Comparison of ENCODE assay signal across 21 cellular contexts in the genomic region with DNA sequence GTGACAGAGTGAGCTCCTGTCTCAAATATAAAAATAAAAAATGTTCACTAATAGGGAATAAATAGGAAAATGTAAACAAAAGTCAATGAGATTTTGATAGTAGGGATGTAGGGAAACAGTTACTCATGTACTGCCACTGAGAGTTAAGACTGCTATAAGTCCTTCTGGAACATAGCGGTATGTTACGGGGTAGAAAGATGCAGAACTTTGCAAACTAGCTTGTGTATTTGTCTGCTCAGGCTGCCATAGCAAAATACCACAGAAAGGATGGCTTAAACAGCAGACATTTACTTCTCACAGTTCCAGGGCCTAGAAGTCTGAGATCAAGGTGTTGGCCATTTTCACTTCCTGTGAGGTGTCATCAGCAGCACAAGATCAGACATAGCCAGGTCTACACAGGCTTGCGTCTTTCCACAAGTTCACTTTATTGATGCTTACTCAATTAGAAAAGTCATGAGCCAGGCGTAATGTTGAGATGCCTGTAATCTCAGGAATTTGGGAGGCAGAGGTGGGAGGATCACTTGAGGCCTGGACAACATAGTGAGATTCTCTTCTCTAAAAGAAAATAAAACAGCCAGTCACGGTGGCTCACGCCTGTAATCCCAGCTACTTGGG. TPM values are rescaled to one million over a fixed set of nuclear protein-coding genes. Genes with fewer than 3 reads are reported as not detected.
"Had no signal": no experiment of that assay in that cellular context is flagged by ENCODE, and none has a peak within 500 bp of the region (broad histone marks: within the 10 kb centered on the region; RNA-seq: fewer than 3 reads in every experiment).

No MANE protein-coding gene starts in this region.

- H3K9me3 ChIP-seq: adrenal gland, lower lobe of right lung, SK-N-SH, spleen, thoracic aorta, upper lobe of right lung had no signal

- H3K9me3 Mint-ChIP-seq: activated B cell treated with CpG ODN at 0.5 μM for 24 hours; activated CD4-positive, alpha-beta T cell treated with anti-CD3 and anti-CD28 coated beads, Interleukin-2, amount 10 ng/mL, durations not matched to agents 24 days and 14 days; activated naive CD4-positive, alpha-beta T cell treated with anti-CD3 and anti-CD28 coated beads, Interleukin-2, amount 50 U/mL, for 72 hours; activated T-cell treated with anti-CD3 and anti-CD28 coated beads, Interleukin-2, amount 50 U/mL, for 24 hours; dendritic cell treated with granulocyte-macrophage colony-stimulating factor and Interleukin-4, amounts not matched to agents 40 ng/mL and 50 ng/mL, for 4 days; natural killer cell treated with Interleukin-12 subunit alpha and Interleukin-12 subunit beta and Interleukin-15 and Interleukin-18, amount 100 ng/mL, for 72 hours; stimulated activated naive B cell treated with anti-CD40 and anti-IgM and Interleukin-4, amounts not matched to agents 10 μg/mL and 1 μg/mL and 100 μg/mL, for 72 hours had no signal

- ATAC-seq: lower lobe of right lung; natural killer cell treated with Interleukin-12 subunit alpha and Interleukin-12 subunit beta and Interleukin-15 and Interleukin-18, amount 100 ng/mL, for 72 hours; stimulated activated naive B cell treated with anti-CD40 and anti-IgM and Interleukin-4, amounts not matched to agents 10 μg/mL and 1 μg/mL and 100 μg/mL, for 72 hours; upper lobe of right lung had no signal

- H3K4me1 ChIP-seq: lower lobe of right lung, spleen, upper lobe of right lung had no signal

- H3K27ac ChIP-seq: adrenal gland, cardiac muscle cell, lower lobe of right lung, spleen, thoracic aorta, upper lobe of right lung had no signal

- H3K36me3 ChIP-seq: adrenal gland, cardiac muscle cell, lower lobe of right lung, spleen, thoracic aorta, upper lobe of right lung had no signal

- H3K4me3 Mint-ChIP-seq: activated B cell treated with CpG ODN at 0.5 μM for 24 hours; activated CD4-positive, alpha-beta T cell treated with anti-CD3 and anti-CD28 coated beads, Interleukin-2, amount 10 ng/mL, durations not matched to agents 24 days and 14 days; activated T-cell treated with anti-CD3 and anti-CD28 coated beads, Interleukin-2, amount 50 U/mL, for 24 hours; dendritic cell treated with granulocyte-macrophage colony-stimulating factor and Interleukin-4, amounts not matched to agents 40 ng/mL and 50 ng/mL, for 4 days; natural killer cell treated with Interleukin-12 subunit alpha and Interleukin-12 subunit beta and Interleukin-15 and Interleukin-18, amount 100 ng/mL, for 72 hours; stimulated activated naive B cell treated with anti-CD40 and anti-IgM and Interleukin-4, amounts not matched to agents 10 μg/mL and 1 μg/mL and 100 μg/mL, for 72 hours had no signal

- H3K27me3 Mint-ChIP-seq: activated B cell treated with CpG ODN at 0.5 μM for 24 hours; activated CD4-positive, alpha-beta T cell treated with anti-CD3 and anti-CD28 coated beads, Interleukin-2, amount 10 ng/mL, durations not matched to agents 24 days and 14 days; activated T-cell treated with anti-CD3 and anti-CD28 coated beads, Interleukin-2, amount 50 U/mL, for 24 hours; dendritic cell treated with granulocyte-macrophage colony-stimulating factor and Interleukin-4, amounts not matched to agents 40 ng/mL and 50 ng/mL, for 4 days; stimulated activated naive B cell treated with anti-CD40 and anti-IgM and Interleukin-4, amounts not matched to agents 10 μg/mL and 1 μg/mL and 100 μg/mL, for 72 hours had no signal

- H3K9ac ChIP-seq: SK-N-SH had no signal

- H3K4me3 ChIP-seq: adrenal gland, cardiac muscle cell, lower lobe of right lung, spleen, thoracic aorta, upper lobe of right lung had no signal

- H3K27me3 ChIP-seq: adrenal gland, cardiac muscle cell, spleen, upper lobe of right lung had no signal

- DNase-seq: activated B cell treated with CpG ODN at 0.5 μM for 24 hours; activated CD4-positive, alpha-beta T cell treated with anti-CD3 and anti-CD28 coated beads, Interleukin-2, amount 10 ng/mL, durations not matched to agents 24 days and 14 days; activated effector memory CD4-positive, alpha-beta T cell treated with anti-CD3 and anti-CD28 coated beads, Interleukin-2, amount 50 U/mL, for 16 hours; activated T-cell treated with anti-CD3 and anti-CD28 coated beads, Interleukin-2, amount 50 U/mL, for 24 hours; adrenal gland; effector CD8-positive, alpha-beta T cell; foreskin fibroblast; hippocampal formation; lower lobe of right lung; SK-N-SH; spleen; stimulated activated CD4-positive, alpha-beta T cell treated with anti-CD3 and anti-CD28 coated beads, Interleukin-4, amount 100 ng/mL, for 4 hours; stimulated activated naive B cell treated with anti-CD40 and anti-IgM and Interleukin-4, amounts not matched to agents 10 μg/mL and 1 μg/mL and 100 μg/mL, for 72 hours; upper lobe of right lung had no signal

- H3K4me2 ChIP-seq: SK-N-SH had no signal

- H3K4me1 Mint-ChIP-seq: activated B cell treated with CpG ODN at 0.5 μM for 24 hours had no signal

- H3K27ac Mint-ChIP-seq: activated B cell treated with CpG ODN at 0.5 μM for 24 hours; activated CD4-positive, alpha-beta T cell treated with anti-CD3 and anti-CD28 coated beads, Interleukin-2, amount 10 ng/mL, durations not matched to agents 24 days and 14 days; activated naive CD4-positive, alpha-beta T cell treated with anti-CD3 and anti-CD28 coated beads, Interleukin-2, amount 50 U/mL, for 72 hours; activated T-cell treated with anti-CD3 and anti-CD28 coated beads, Interleukin-2, amount 50 U/mL, for 24 hours; dendritic cell treated with granulocyte-macrophage colony-stimulating factor and Interleukin-4, amounts not matched to agents 40 ng/mL and 50 ng/mL, for 4 days; natural killer cell treated with Interleukin-12 subunit alpha and Interleukin-12 subunit beta and Interleukin-15 and Interleukin-18, amount 100 ng/mL, for 72 hours; stimulated activated naive B cell treated with anti-CD40 and anti-IgM and Interleukin-4, amounts not matched to agents 10 μg/mL and 1 μg/mL and 100 μg/mL, for 72 hours had no signal

- H3K36me3 Mint-ChIP-seq: activated naive CD4-positive, alpha-beta T cell treated with anti-CD3 and anti-CD28 coated beads, Interleukin-2, amount 50 U/mL, for 72 hours; natural killer cell treated with Interleukin-12 subunit alpha and Interleukin-12 subunit beta and Interleukin-15 and Interleukin-18, amount 100 ng/mL, for 72 hours; stimulated activated naive B cell treated with anti-CD40 and anti-IgM and Interleukin-4, amounts not matched to agents 10 μg/mL and 1 μg/mL and 100 μg/mL, for 72 hours had no signal

RNA-seq across cellular contexts. Expression of a gene that starts 8.8 kb away (rescaled TPM):
- total RNA-seq: activated CD4-positive, alpha-beta T cell treated with anti-CD3 and anti-CD28 coated beads, Interleukin-2, amount 10 ng/mL, durations not matched to agents 24 days and 14 days; activated naive CD4-positive, alpha-beta T cell treated with anti-CD3 and anti-CD28 coated beads, Interleukin-2, amount 50 U/mL, for 72 hours; cardiac muscle cell; endothelial cell of umbilical vein; natural killer cell treated with Interleukin-12 subunit alpha and Interleukin-12 subunit beta and Interleukin-15 and Interleukin-18, amount 100 ng/mL, for 72 hours; renal cortical epithelial cell had no signal
- polyA plus RNA-seq: cardiac muscle cell had no signal
